In genomic region chr5:144416196-144416595, GRCh38 we compare ENCODE assay signal across 11 cellular contexts.
"Had no signal": no experiment of that assay in that cellular context is flagged by ENCODE, and none has a peak within 500 bp of the region (broad histone marks: within the 10 kb centered on the region; RNA-seq: fewer than 3 reads in every experiment).

No MANE protein-coding gene starts in this region.

- H3K9ac ChIP-seq: GM23248 had no signal

- H3K4me2 ChIP-seq: GM23338 had no signal

- H3K4me3 ChIP-seq: GM23248, GM23338, HAP-1 had no signal

- H3K4me1 ChIP-seq: HAP-1 had no signal

- H3K9me3 ChIP-seq: HAP-1 had no signal

- DNase-seq: GM23248, GOT3, H7, H9, HCEC 1CT, HFFc6 had no signal

- FAIRE-seq: H1, H54 had no signal

- H2AFZ ChIP-seq: GM23248, GM23338 had no signal

- H3K27ac ChIP-seq: GM23248 had no signal

- ATAC-seq: GM23338, HCT116 had no signal

- H3K36me3 ChIP-seq: HAP-1 had no signal
